23 cellular contexts compared by ENCODE assay signal in genomic region chr11:83779876-83780275, GRCh38.
"Had no signal": no experiment of that assay in that cellular context is flagged by ENCODE, and none has a peak within 500 bp of the region (broad histone marks: within the 10 kb centered on the region; RNA-seq: fewer than 3 reads in every experiment).

No MANE protein-coding gene starts in this region.

- FAIRE-seq: frontal cortex, pancreas, small intestine had no signal

- H3K36me3 ChIP-seq: left lung, neutrophil, pancreas, right lobe of liver, suprapubic skin, transverse colon, upper lobe of right lung, uterus had no signal

- H3K4me3 ChIP-seq: dorsolateral prefrontal cortex, left lung, mucosa of descending colon, pancreas, right lobe of liver, suprapubic skin, transverse colon, upper lobe of right lung, uterus had no signal

- H3K27ac ChIP-seq: left lung, neutrophil, pancreas, right lobe of liver, suprapubic skin, transverse colon, upper lobe of right lung, uterus had no signal

- H3K4me1 ChIP-seq: left lung, pancreas, right lobe of liver, suprapubic skin, transverse colon, upper lobe of right lung, uterus had no signal

- H3K9me3 ChIP-seq: left lung, mucosa of descending colon, neutrophil, pancreas, right lobe of liver, suprapubic skin, transverse colon, upper lobe of right lung, uterus had no signal

- H3K27me3 ChIP-seq: dorsolateral prefrontal cortex, left lung, neutrophil, pancreas, right lobe of liver, suprapubic skin, transverse colon, upper lobe of right lung, uterus had no signal

- DNase-seq: dorsolateral prefrontal cortex; effector CD4-positive, alpha-beta T cell; head of caudate nucleus; left cardiac atrium; left lung; mesenchymal stem cell; mucosa of descending colon; naive B cell; pancreas; right lobe of liver; small intestine; stimulated activated CD4-positive, alpha-beta T cell treated with anti-CD3 and anti-CD28 coated beads, Interleukin-15, amount 100 ng/mL, for 24 hours; stimulated activated CD4-positive, alpha-beta T cell treated with anti-CD3 and anti-CD28 coated beads, Interleukin-2, amount 100 ng/mL, for 48 hours; stimulated activated CD8-positive, alpha-beta memory T cell treated with anti-CD3 and anti-CD28 coated beads, Interleukin-4, amount 100 ng/mL, for 48 hours; stimulated activated naive CD4-positive, alpha-beta T cell; stimulated activated naive CD8-positive, alpha-beta T cell treated with anti-CD3 and anti-CD28 coated beads, Interleukin-15, amount 100 ng/mL, for 72 hours; transverse colon; upper lobe of right lung; uterus had no signal

- ATAC-seq: left cardiac atrium; left lung; mucosa of descending colon; natural killer cell treated with Interleukin-12 subunit alpha and Interleukin-12 subunit beta and Interleukin-15 and Interleukin-18, amount 100 ng/mL, for 72 hours; pancreas; right lobe of liver; stimulated activated naive CD8-positive, alpha-beta T cell treated with anti-CD3 and anti-CD28 coated beads, Interleukin-15, amount 100 ng/mL, for 72 hours; upper lobe of right lung had no signal
